ENCODE assay signal across 1 cellular context in genomic region chrX:131271826-131272225, GRCh38.
A peak's percentile ranks its signal among the peaks of the same experiment; 100 is the strongest.
TF ChIP-seq lines count a peak whose summit lies in the region.

No MANE protein-coding gene starts in this region.

TF ChIP-seq in HepG2, 621 proteins besides CTCF, POLR2A, EP300 and RAD21 (continued from another document and continues in another):
- TF ChIP-seq ZFP41 (CRISPR knock-in tag; IDR thresholded peaks at IDR 0.05; ENCODE audit: borderline replicate concordance) (no peak), ZNF580 (CRISPR knock-in tag; IDR thresholded peaks at IDR 0.05; ENCODE audit: borderline replicate concordance, low read depth) (no peak), ZNF282 (IDR thresholded peaks at IDR 0.05; ENCODE audit: partially characterized antibody) (no peak), STAT5B (CRISPR knock-in tag; IDR thresholded peaks at IDR 0.05) (no peak), ATAD3A (CRISPR knock-in tag; IDR thresholded peaks at IDR 0.05) (no peak), ZNF616 (CRISPR knock-in tag; IDR thresholded peaks at IDR 0.05; ENCODE audit: low read depth) (no peak), MTF1 (CRISPR knock-in tag; IDR thresholded peaks at IDR 0.05) (no peak), RFX3 (CRISPR knock-in tag; IDR thresholded peaks at IDR 0.05) (no peak), MED1 (CRISPR knock-in tag; IDR thresholded peaks at IDR 0.05) (peak; percentile 78), REPIN1 (CRISPR knock-in tag; IDR thresholded peaks at IDR 0.05; ENCODE audit: borderline replicate concordance, low read depth) (no peak), AKAP8 (CRISPR knock-in tag; IDR thresholded peaks at IDR 0.05) (no peak), BRCA1 (CRISPR knock-in tag; IDR thresholded peaks at IDR 0.05) (no peak), ZMYM2 (CRISPR knock-in tag; IDR thresholded peaks at IDR 0.05) (no peak), MED13 (CRISPR knock-in tag; IDR thresholded peaks at IDR 0.05) (no peak), NR2C2 (CRISPR knock-in tag; IDR thresholded peaks at IDR 0.05; ENCODE audit: borderline replicate concordance) (0 out of 2 replicates have a peak, but pooled peaks have one; percentile 15), ZNF350 (CRISPR knock-in tag; IDR thresholded peaks at IDR 0.05; ENCODE audit: borderline replicate concordance, low read depth) (no peak), MBNL3 (CRISPR knock-in tag; conservative IDR thresholded peaks at IDR 0.05) (no peak), NFKBIZ (CRISPR knock-in tag; IDR thresholded peaks at IDR 0.05) (no peak), HDAC6 (IDR thresholded peaks at IDR 0.05; ENCODE audit: low read depth, low read length) (no peak), ZFY (CRISPR knock-in tag; IDR thresholded peaks at IDR 0.05) (no peak), ZNF746 (CRISPR knock-in tag; IDR thresholded peaks at IDR 0.05) (no peak), KLF9 (CRISPR knock-in tag; IDR thresholded peaks at IDR 0.05; ENCODE audit: low read depth) (no peak), TBL1XR1 (IDR thresholded peaks at IDR 0.05; ENCODE audit: borderline replicate concordance, low read length, partially characterized antibody) (no peak), SOX5 (CRISPR knock-in tag; IDR thresholded peaks at IDR 0.05; ENCODE audit: borderline replicate concordance) (peak; percentile 33; the same call in 1 of the 2 replicates), ETS1 (CRISPR knock-in tag; IDR thresholded peaks at IDR 0.05) (no peak), POLR2AphosphoS5 (IDR thresholded peaks at IDR 0.05; ENCODE audit: low read depth, low read length) (no peak), ZNF205 (CRISPR knock-in tag; IDR thresholded peaks at IDR 0.05) (no peak), MXD1 (CRISPR knock-in tag; IDR thresholded peaks at IDR 0.05) (no peak), ZNF570 (CRISPR knock-in tag; IDR thresholded peaks at IDR 0.05; ENCODE audit: borderline replicate concordance) (no peak), IKZF4 (CRISPR knock-in tag; IDR thresholded peaks at IDR 0.05; ENCODE audit: borderline replicate concordance, low read depth, not compliant biosample characterization) (no peak), ZNF280D (CRISPR knock-in tag; IDR thresholded peaks at IDR 0.05) (no peak), ZNF432 (CRISPR knock-in tag; IDR thresholded peaks at IDR 0.05; ENCODE audit: borderline replicate concordance) (no peak), ZNF143 (CRISPR knock-in tag; IDR thresholded peaks at IDR 0.05) (no peak), HNF4A (CRISPR knock-in tag; IDR thresholded peaks at IDR 0.05) (peak; percentile 88), HOXA7 (CRISPR knock-in tag; IDR thresholded peaks at IDR 0.05) (no peak), MIXL1 (CRISPR knock-in tag; IDR thresholded peaks at IDR 0.05) (no peak), NFAT5 (CRISPR knock-in tag; IDR thresholded peaks at IDR 0.05) (no peak), SIX1 (CRISPR knock-in tag; IDR thresholded peaks at IDR 0.05; ENCODE audit: borderline replicate concordance) (peak; percentile 43; the same call in 1 of the 2 replicates), KAT7 (CRISPR knock-in tag; IDR thresholded peaks at IDR 0.05; ENCODE audit: borderline replicate concordance) (no peak), NFIC (IDR thresholded peaks at IDR 0.05; ENCODE audit: low read length) (peak; percentile 49; the same call in 1 of the 2 replicates), KDM5B (CRISPR knock-in tag; IDR thresholded peaks at IDR 0.05; ENCODE audit: borderline replicate concordance) (no peak), ZNF790 (CRISPR knock-in tag; IDR thresholded peaks at IDR 0.05; ENCODE audit: borderline replicate concordance) (no peak), ATM (IDR thresholded peaks at IDR 0.05; ENCODE audit: borderline replicate concordance) (no peak; the same call in 1 of the 2 replicates), ZNF737 (CRISPR knock-in tag; IDR thresholded peaks at IDR 0.05; ENCODE audit: borderline replicate concordance) (no peak), SIX4 (CRISPR knock-in tag; IDR thresholded peaks at IDR 0.05) (no peak; the same call in 1 of the 2 replicates), KDM4B (CRISPR knock-in tag; IDR thresholded peaks at IDR 0.05) (no peak), RCOR2 (CRISPR knock-in tag; IDR thresholded peaks at IDR 0.05) (no peak)
- TF ChIP-seq, protein P1, sequence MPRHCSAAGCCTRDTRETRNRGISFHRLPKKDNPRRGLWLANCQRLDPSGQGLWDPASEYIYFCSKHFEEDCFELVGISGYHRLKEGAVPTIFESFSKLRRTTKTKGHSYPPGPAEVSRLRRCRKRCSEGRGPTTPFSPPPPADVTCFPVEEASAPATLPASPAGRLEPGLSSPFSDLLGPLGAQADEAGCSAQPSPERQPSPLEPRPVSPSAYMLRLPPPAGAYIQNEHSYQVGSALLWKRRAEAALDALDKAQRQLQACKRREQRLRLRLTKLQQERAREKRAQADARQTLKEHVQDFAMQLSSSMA (CRISPR knock-in tag; IDR thresholded peaks at IDR 0.05) = no peak
- TF ChIP-seq, protein P2, sequence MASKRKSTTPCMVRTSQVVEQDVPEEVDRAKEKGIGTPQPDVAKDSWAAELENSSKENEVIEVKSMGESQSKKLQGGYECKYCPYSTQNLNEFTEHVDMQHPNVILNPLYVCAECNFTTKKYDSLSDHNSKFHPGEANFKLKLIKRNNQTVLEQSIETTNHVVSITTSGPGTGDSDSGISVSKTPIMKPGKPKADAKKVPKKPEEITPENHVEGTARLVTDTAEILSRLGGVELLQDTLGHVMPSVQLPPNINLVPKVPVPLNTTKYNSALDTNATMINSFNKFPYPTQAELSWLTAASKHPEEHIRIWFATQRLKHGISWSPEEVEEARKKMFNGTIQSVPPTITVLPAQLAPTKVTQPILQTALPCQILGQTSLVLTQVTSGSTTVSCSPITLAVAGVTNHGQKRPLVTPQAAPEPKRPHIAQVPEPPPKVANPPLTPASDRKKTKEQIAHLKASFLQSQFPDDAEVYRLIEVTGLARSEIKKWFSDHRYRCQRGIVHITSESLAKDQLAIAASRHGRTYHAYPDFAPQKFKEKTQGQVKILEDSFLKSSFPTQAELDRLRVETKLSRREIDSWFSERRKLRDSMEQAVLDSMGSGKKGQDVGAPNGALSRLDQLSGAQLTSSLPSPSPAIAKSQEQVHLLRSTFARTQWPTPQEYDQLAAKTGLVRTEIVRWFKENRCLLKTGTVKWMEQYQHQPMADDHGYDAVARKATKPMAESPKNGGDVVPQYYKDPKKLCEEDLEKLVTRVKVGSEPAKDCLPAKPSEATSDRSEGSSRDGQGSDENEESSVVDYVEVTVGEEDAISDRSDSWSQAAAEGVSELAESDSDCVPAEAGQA (IDR thresholded peaks at IDR 0.05; ENCODE audit: low read depth) = no peak
- TF ChIP-seq, protein P2 (CRISPR knock-in tag; IDR thresholded peaks at IDR 0.05; ENCODE audit: borderline replicate concordance) = no peak
- TF ChIP-seq, protein P3, sequence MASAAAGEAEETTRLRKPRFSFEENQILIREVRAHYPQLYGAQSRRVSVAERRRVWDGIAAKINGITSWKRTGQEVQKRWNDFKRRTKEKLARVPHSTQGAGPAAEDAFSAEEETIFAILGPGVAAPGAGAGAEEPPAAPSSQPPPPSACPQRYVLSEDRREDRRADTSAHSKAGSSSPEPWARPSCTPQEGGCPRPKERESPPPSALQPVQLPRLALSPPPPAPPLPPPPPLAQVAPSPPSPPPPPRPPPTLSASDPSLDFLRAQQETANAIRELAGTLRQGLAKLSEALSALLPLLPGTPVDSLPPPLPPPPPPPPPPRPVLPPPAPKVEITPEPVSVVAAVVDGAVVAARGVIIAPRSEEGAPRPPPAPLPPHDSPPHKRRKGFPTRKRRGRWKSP (CRISPR knock-in tag; IDR thresholded peaks at IDR 0.05) = no peak
- TF ChIP-seq, protein P4, sequence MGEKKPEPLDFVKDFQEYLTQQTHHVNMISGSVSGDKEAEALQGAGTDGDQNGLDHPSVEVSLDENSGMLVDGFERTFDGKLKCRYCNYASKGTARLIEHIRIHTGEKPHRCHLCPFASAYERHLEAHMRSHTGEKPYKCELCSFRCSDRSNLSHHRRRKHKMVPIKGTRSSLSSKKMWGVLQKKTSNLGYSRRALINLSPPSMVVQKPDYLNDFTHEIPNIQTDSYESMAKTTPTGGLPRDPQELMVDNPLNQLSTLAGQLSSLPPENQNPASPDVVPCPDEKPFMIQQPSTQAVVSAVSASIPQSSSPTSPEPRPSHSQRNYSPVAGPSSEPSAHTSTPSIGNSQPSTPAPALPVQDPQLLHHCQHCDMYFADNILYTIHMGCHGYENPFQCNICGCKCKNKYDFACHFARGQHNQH (CRISPR knock-in tag; IDR thresholded peaks at IDR 0.05) = no peak
